10 cellular contexts compared by ENCODE assay signal in the genomic region with DNA sequence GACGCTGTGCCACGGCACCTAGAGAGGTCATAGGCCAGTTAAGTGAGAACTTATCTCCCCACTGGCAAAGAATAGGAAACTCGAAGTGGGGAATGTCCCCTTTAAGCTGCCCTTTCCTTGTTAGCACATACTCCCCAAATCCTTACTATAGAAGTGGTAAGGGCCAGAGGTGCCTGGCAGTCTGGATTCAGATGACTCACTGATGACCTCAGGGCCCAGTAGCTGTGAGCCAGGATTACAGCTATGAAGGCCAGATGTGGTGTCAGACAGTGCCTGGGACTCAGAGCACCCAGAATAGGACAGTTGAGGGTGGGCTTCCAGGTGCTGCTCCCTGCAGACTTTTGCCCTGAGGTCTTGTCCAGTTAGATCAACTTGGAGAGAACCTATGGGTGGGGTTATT. TPM values are rescaled to one million over a fixed set of nuclear protein-coding genes. Genes with fewer than 3 reads are reported as not detected.
DNase-seq lines count a peak whose midpoint lies in the region; ATAC-seq, FAIRE-seq and TF ChIP-seq lines count a peak whose summit lies in the region.
"Had no signal": no experiment of that assay in that cellular context is flagged by ENCODE, and none has a peak within 500 bp of the region (broad histone marks: within the 10 kb centered on the region; RNA-seq: fewer than 3 reads in every experiment).

No MANE protein-coding gene starts in this region.

- H3K4me3 ChIP-seq in liver (ENCODE audit: low read depth in 1 of 3, low read length in 3 of 3) (no peak overlapping the region), HepG2 (replicated peaks in 1 of 3; ENCODE audit: insufficient read depth in 1 of 3, low read depth in 2 of 3, low read length in 3 of 3) (no peak overlapping the region), adipocyte (ENCODE audit: low read length) (no peak overlapping the region), hepatocyte (no peak overlapping the region)

- DNase-seq in HepG2 (ENCODE audit: low spot score) (no peak), adipocyte (ENCODE audit: low read depth) (peak; percentile 59), hepatocyte (ENCODE audit: low spot score) (peak; percentile 59), GOT3 (lab: John Stamatoyannopoulos, UW) (no peak), NOMO-1 treated with dmso at 0.1 percent for 144 hours (lab: John Stamatoyannopoulos, UW; ENCODE audit: unreplicated experiment) (no peak)
- DNase-seq: CD4-positive, alpha-beta T cell had no signal

- TF ChIP-seq EP300 in HepG2 (IDR thresholded peaks at IDR 0.05; ENCODE audit: low read depth in 2 of 2, low read length in 2 of 2) (no peak), HepG2 (CRISPR knock-in tag; IDR thresholded peaks at IDR 0.05; ENCODE audit: borderline replicate concordance) (no peak)

- no peak for TF ChIP-seq CTCF in liver (IDR thresholded peaks at IDR 0.05; ENCODE audit: low read depth, low read length, missing input control)
- TF ChIP-seq CTCF in HepG2 (CRISPR knock-in tag; IDR thresholded peaks at IDR 0.05) = no peak
- no peak for TF ChIP-seq CTCF in hepatocyte (IDR thresholded peaks at IDR 0.05; ENCODE audit: poor library complexity)

- H3K9me3 ChIP-seq in liver (ENCODE audit: control insufficient read depth in 4 of 4, low read length in 3 of 4) (no peaks in the 10 kb centered on the region), HepG2 (ENCODE audit: low read length) (no peaks in the 10 kb centered on the region), adipocyte (ENCODE audit: control insufficient read depth, low read length) (no peaks in the 10 kb centered on the region), hepatocyte (ENCODE audit: low read depth) (no peaks in the 10 kb centered on the region)

- TF ChIP-seq RAD21 in liver (IDR thresholded peaks at IDR 0.05) (no peak), HepG2 (CRISPR knock-in tag; IDR thresholded peaks at IDR 0.05) (no peak)

- no peaks in the 10 kb centered on the region for H3K79me2 ChIP-seq in HepG2 (ENCODE audit: insufficient read depth, low read length)
- H3K79me2 ChIP-seq in hepatocyte = no peaks in the 10 kb centered on the region

- peaks cover 4 to 32% (median 20%) of the 10 kb centered on the region in 4 donors for H3K4me1 ChIP-seq in liver (ENCODE audit: control insufficient read depth in 4 of 4, insufficient read depth in 4 of 4, low read length in 3 of 4)
- no peaks in the 10 kb centered on the region for H3K4me1 ChIP-seq in HepG2 (ENCODE audit: insufficient read depth, low read length)
- H3K4me1 ChIP-seq in adipocyte (ENCODE audit: control insufficient read depth, insufficient read depth, low read length) = peaks cover 8% of the 10 kb centered on the region
- peaks cover 7% of the 10 kb centered on the region for H3K4me1 ChIP-seq in hepatocyte (ENCODE audit: insufficient read depth)

- no peak for FAIRE-seq in HepG2 (lab: Jason Lieb, UNC)
- FAIRE-seq: TTC549 had no signal

- H4K20me1 ChIP-seq in HepG2 (ENCODE audit: insufficient read depth, low read length) (peaks cover 3% of the 10 kb centered on the region; the same call in 1 of the 2 replicates), hepatocyte (ENCODE audit: insufficient read depth, poor library complexity, severe bottlenecking) (no peaks in the 10 kb centered on the region)

- no peak overlapping the region for H2AFZ ChIP-seq in HepG2 (ENCODE audit: low read length)
- H2AFZ ChIP-seq in hepatocyte = no peak overlapping the region

- WGBS in liver = 53% methylated on average over 3 of the region's 3 CpGs
- 80% methylated on average over 1 of the region's 3 CpGs for WGBS in HepG2 (ENCODE audit: low lambda C conversion rate)
- 33% methylated on average over 3 of the region's 3 CpGs for WGBS in hepatocyte (ENCODE audit: low lambda C conversion rate, missing lambda C conversion rate)

- in situ Hi-C loops in HepG2 (cut with HindIII; ENCODE audit: extremely low pct_ligation_motif_present, low pct_unique_long_range_greater_than_20kb) = no loop called here

- no peaks in the 10 kb centered on the region for H3K9me2 ChIP-seq in hepatocyte (replicated peaks; ENCODE audit: insufficient read depth)

- ATAC-seq in HepG2 = no peak
- no peak for ATAC-seq in GM21825 (IDR thresholded peaks at IDR 0.05; ENCODE audit: unreplicated experiment)
- no peak for ATAC-seq in GM18520 (IDR thresholded peaks at IDR 0.05; ENCODE audit: unreplicated experiment)

- CTCF ChIA-PET in HepG2 (lab: Yijun Ruan, JAX; ENCODE audit: low intra/inter-chr PET ratio, low total read pairs) = no interaction called here

- no TSS peak for BruUV-seq in HepG2 (replicated peaks; lab: Mats Ljungman, UMichigan)

- H3K9ac ChIP-seq in liver (ENCODE audit: low read depth in 1 of 2, low read length in 2 of 2) (no peak overlapping the region), HepG2 (ENCODE audit: insufficient read depth, low read depth, low read length) (no peak overlapping the region), adipocyte (ENCODE audit: low read length) (no peak overlapping the region)

- no peak for TF ChIP-seq POLR2A in HepG2 (IDR thresholded peaks at IDR 0.05; ENCODE audit: insufficient read depth in 1 of 2, low read depth in 2 of 2, low read length in 2 of 2)

- H3K4me2 ChIP-seq in HepG2 (ENCODE audit: low read depth, low read length) = no peak overlapping the region
- no peak overlapping the region for H3K4me2 ChIP-seq in hepatocyte

- H3K27ac ChIP-seq in liver (ENCODE audit: low read depth in 1 of 2, low read length in 2 of 2) = peak overlapping the region; percentile 53 to 86
- no peak overlapping the region for H3K27ac ChIP-seq in HepG2 (ENCODE audit: extremely low read length, insufficient read depth, low read length)
- peak overlapping the region; percentile 65 for H3K27ac ChIP-seq in hepatocyte

- peaks cover 18 to 45% (median 40%) of the 10 kb centered on the region in 4 donors for H3K36me3 ChIP-seq in liver (ENCODE audit: control insufficient read depth in 4 of 4, insufficient read depth in 3 of 4, low read depth in 1 of 4, low read length in 3 of 4)
- peaks cover 40 to 91% of the 10 kb centered on the region in 2 experiments for H3K36me3 ChIP-seq in HepG2 (replicated peaks in 1 of 2; ENCODE audit: control insufficient read depth in 1 of 2, insufficient read depth in 2 of 2, low read length in 2 of 2)
- peaks cover 69% of the 10 kb centered on the region for H3K36me3 ChIP-seq in adipocyte (ENCODE audit: control insufficient read depth, insufficient read depth, low read length, severe bottlenecking)
- H3K36me3 ChIP-seq in hepatocyte (replicated peaks; ENCODE audit: insufficient read depth, low read depth) = peaks cover 3% of the 10 kb centered on the region

- intact Hi-C loops in HepG2 (cut with micrococcal nuclease; ENCODE audit: unreplicated experiment) = no loop called here

- H3K27me3 ChIP-seq in liver (ENCODE audit: control insufficient read depth in 4 of 4, insufficient read depth in 4 of 4, low read length in 3 of 4) (no peaks in the 10 kb centered on the region), HepG2 (ENCODE audit: control insufficient read depth in 1 of 2, insufficient read depth in 2 of 2, low read length in 2 of 2) (no peaks in the 10 kb centered on the region), adipocyte (replicated peaks; ENCODE audit: control insufficient read depth, insufficient read depth, low read length) (no peaks in the 10 kb centered on the region), hepatocyte (no peaks in the 10 kb centered on the region)

- POLR2A ChIA-PET in HepG2 (lab: Yijun Ruan, JAX) = no interaction called here

TF ChIP-seq in HepG2, 621 proteins besides CTCF, POLR2A, EP300 and RAD21:
- TF ChIP-seq TBX2 (CRISPR knock-in tag; IDR thresholded peaks at IDR 0.05; ENCODE audit: borderline replicate concordance) (no peak), HOXD1 (CRISPR knock-in tag; IDR thresholded peaks at IDR 0.05) (no peak), ZNF598 (CRISPR knock-in tag; IDR thresholded peaks at IDR 0.05; ENCODE audit: borderline replicate concordance) (no peak), MZF1 (CRISPR knock-in tag; IDR thresholded peaks at IDR 0.05; ENCODE audit: borderline replicate concordance) (no peak)

RNA-seq across cellular contexts. Expression of gene PDIA5, which starts 37.7 kb away (rescaled TPM):
- total RNA-seq in liver (10 to 100 TPM; 64.2 to 94.6 TPM), HepG2 (2016; rRNA removed; fragmentation: Illumina TruSeq; extraction: Trizol) (19.5 and 51.3 TPM in 2 replicates), hepatocyte (71.8 and 82.0 TPM in 2 replicates)
- polyA plus RNA-seq in liver (10 to 100 TPM; 36.8 to 62.3 TPM), HepG2 (2011; rRNA removed) (65.3 and 74.3 TPM in 2 replicates), hepatocyte (88.4 and 97.3 TPM in 2 replicates)
- total RNA-seq in HepG2 (2016; cell fraction: cytosol; rRNA removed; fragmentation: Illumina TruSeq; extraction: Trizol; ENCODE audit: low read depth) = 13.0 and 13.1 TPM in 2 replicates
- 19.8 and 48.1 TPM in 2 replicates for total RNA-seq in HepG2 (2016; cell fraction: insoluble cytoplasmic fraction; rRNA removed; fragmentation: Illumina TruSeq; extraction: Trizol)
- 12.9 and 15.5 TPM in 2 replicates for total RNA-seq in HepG2 (2016; cell fraction: membrane; rRNA removed; fragmentation: Illumina TruSeq; extraction: Trizol)
- total RNA-seq in HepG2 (2016; cell fraction: nucleus; rRNA removed; fragmentation: Illumina TruSeq; extraction: Trizol) = 46.1 and 55.1 TPM in 2 replicates
- polyA plus RNA-seq in HepG2 (2011; cell fraction: cytosol; rRNA removed) = 68.0 and 77.8 TPM in 2 replicates
- polyA plus RNA-seq in HepG2 (2011; cell fraction: nucleus; rRNA removed) = 56.4 and 59.5 TPM in 2 replicates
- 60.1 and 65.8 TPM in 2 replicates for polyA plus RNA-seq in HepG2 (2012)
- polyA plus RNA-seq in HepG2 (2016; cell fraction: cytosol; fragmentation: Illumina TruSeq; extraction: Trizol; ENCODE audit: low read depth) = 9.4 and 9.5 TPM in 2 replicates
- polyA plus RNA-seq in HepG2 (2016; cell fraction: insoluble cytoplasmic fraction; fragmentation: Illumina TruSeq; extraction: Trizol; ENCODE audit: low read depth) = 26.4 and 30.6 TPM in 2 replicates
- polyA plus RNA-seq in HepG2 (2016; cell fraction: membrane; fragmentation: Illumina TruSeq; extraction: Trizol; ENCODE audit: low read depth) = 13.4 and 13.9 TPM in 2 replicates
- 125 and 129 TPM in 2 replicates for polyA plus RNA-seq in HepG2 (2016; cell fraction: nucleus; fragmentation: Illumina TruSeq; extraction: Trizol; ENCODE audit: insufficient read depth, low read depth)
- 15.2 and 37.2 TPM in 2 replicates for polyA minus RNA-seq in HepG2 (2011; rRNA and poly(A)+ RNA removed; ENCODE audit: low replicate concordance)
- polyA minus RNA-seq in HepG2 (2011; cell fraction: cytosol; rRNA and poly(A)+ RNA removed) = 23.6 and 33.0 TPM in 2 replicates
- polyA minus RNA-seq in HepG2 (2011; cell fraction: nucleus; rRNA and poly(A)+ RNA removed) = 37.1 and 44.5 TPM in 2 replicates

Comparison
In these comparisons a context has a peak if more than half of its experiments do, and no peak if none do; other contexts are left out.
1. DNase-seq: peak in adipocyte (single experiment) and hepatocyte (single experiment); none in HepG2 (single experiment), GOT3 (single experiment) and NOMO-1 treated with dmso at 0.1 percent for 144 hours (single experiment).